In genomic region chr1:46062651-46063319, GRCh38 we compare ENCODE assay signal across 8 cellular contexts.
DNase-seq lines count a peak whose midpoint lies in the region; ATAC-seq and TF ChIP-seq lines count a peak whose summit lies in the region.

No MANE protein-coding gene starts in this region.

- no peaks in the 10 kb centered on the region for H3K27me3 Mint-ChIP-seq in nephron (ENCODE audit: low read depth)

- H3K36me3 Mint-ChIP-seq in nephron (ENCODE audit: low read depth) = peaks cover 60% of the 10 kb centered on the region

- intact Hi-C loops in PC-3 (cut with micrococcal nuclease) = no loop called here

- no TSS peak for BruUV-seq in PC-3 (replicated peaks; lab: Mats Ljungman, UMichigan)

- H3K36me3 ChIP-seq in PC-3 (ENCODE audit: low read depth, low read length) = peaks cover 23% of the 10 kb centered on the region

- H3K9ac ChIP-seq in PC-3 (ENCODE audit: low read length) = no peak overlapping the region

- CTCF ChIA-PET in PC-3 (lab: Charles Lee) = no interaction called here

- no peaks in the 10 kb centered on the region for H3K27me3 ChIP-seq in PC-3 (ENCODE audit: low read length)

- TF ChIP-seq CTCF in nephron (IDR thresholded peaks at IDR 0.05; ENCODE audit: unreplicated experiment in 3 of 3) (no peak), PC-3 (conservative IDR thresholded peaks at IDR 0.05; ENCODE audit: low read depth, low read length) (no peak)

- H3K4me3 Mint-ChIP-seq in nephron = no peak overlapping the region

- no peaks in the 10 kb centered on the region for H4K20me1 ChIP-seq in PC-3 (ENCODE audit: low read length)

- H3K27ac Mint-ChIP-seq in nephron = peak overlapping the region in 2 of 3 experiments; percentile 3 to 84

- peaks cover 2% of the 10 kb centered on the region for H3K9me3 Mint-ChIP-seq in nephron

- no peak overlapping the region for H3K4me3 ChIP-seq in PC-3 (ENCODE audit: low read length)

- H3K9me3 ChIP-seq in PC-3 (ENCODE audit: low read length) = no peaks in the 10 kb centered on the region

- DNase-seq in Daoy (ENCODE audit: low read depth) (peak; percentile 69), activated T-cell treated with anti-CD3 and anti-CD28 coated beads for 4 hours (peak; percentile 24), hippocampal formation (lab: John Stamatoyannopoulos, UW) (no peak), PC-3 (no peak), pons (ENCODE audit: low spot score) (no peak), NCI-H1436 (lab: John Stamatoyannopoulos, UW) (no peak)

- H3K79me2 ChIP-seq in PC-3 (ENCODE audit: low read length) = no peaks in the 10 kb centered on the region

- H3K4me2 ChIP-seq in PC-3 (ENCODE audit: low read length) = no peak overlapping the region

- no peaks in the 10 kb centered on the region for H3K4me1 Mint-ChIP-seq in nephron

- no peaks in the 10 kb centered on the region for H3K4me1 ChIP-seq in PC-3 (ENCODE audit: insufficient read depth, low read length)

- H3F3A ChIP-seq in PC-3 (ENCODE audit: low read length, unreplicated experiment) = no peaks in the 10 kb centered on the region

- H2AFZ ChIP-seq in PC-3 (ENCODE audit: low read length) = no peak overlapping the region

- POLR2A ChIA-PET in PC-3 (lab: Charles Lee; ENCODE audit: unreplicated experiment) = no interaction called here

- ATAC-seq in HG02759 (IDR thresholded peaks at IDR 0.05; ENCODE audit: unreplicated experiment) (peak; percentile 69), PC-3 (no peak)

- no peak overlapping the region for H3K27ac ChIP-seq in PC-3 (ENCODE audit: low read length)

- H3K9me2 ChIP-seq in PC-3 (replicated peaks; ENCODE audit: low read length) = no peaks in the 10 kb centered on the region

Comparison
In these comparisons a context has a peak if more than half of its experiments do, and no peak if none do; other contexts are left out.
1. DNase-seq: peak in Daoy (single experiment) and activated T-cell treated with anti-CD3 and anti-CD28 coated beads for 4 hours (single experiment); none in hippocampal formation (0 of 2), PC-3 (single experiment), pons (single experiment) and NCI-H1436 (single experiment).